2 cellular contexts compared by ENCODE assay signal in genomic region chr19:1748115-1748702, GRCh38.
TF ChIP-seq lines count a peak whose summit lies in the region.

No MANE protein-coding gene starts in this region.

TF ChIP-seq in HCT116, 20 proteins besides CTCF, POLR2A, EP300 and RAD21 (continued from another document):
- TF ChIP-seq POLR2AphosphoS5 (IDR thresholded peaks at IDR 0.05; ENCODE audit: low read depth, low read length) (peak; percentile 73), EGR1 (IDR thresholded peaks at IDR 0.05; ENCODE audit: low read depth) (peak; percentile 91), SP1 (IDR thresholded peaks at IDR 0.05; ENCODE audit: low read depth) (peak; percentile 20), MAX (IDR thresholded peaks at IDR 0.05) (peak; percentile 86)

TF ChIP-seq in K562, 482 proteins besides CTCF, POLR2A, EP300 and RAD21 (continued from another document and continues in another):
- TF ChIP-seq NCOA1 (IDR thresholded peaks at IDR 0.05; ENCODE audit: low read depth) (peak; percentile 30; the same call in 1 of the 2 replicates), MTA1 (IDR thresholded peaks at IDR 0.05; ENCODE audit: borderline replicate concordance) (0 out of 2 replicates have a peak, but pooled peaks have one; percentile 42), POLR2B (IDR thresholded peaks at IDR 0.05; ENCODE audit: low read depth, partially characterized antibody) (no peak), TAF1 (IDR thresholded peaks at IDR 0.05; ENCODE audit: control insufficient read depth, extremely low read depth, insufficient read depth, low read length, severe bottlenecking) (peak; percentile 67), PRDM10 (IDR thresholded peaks at IDR 0.05; ENCODE audit: partially characterized antibody) (no peak), NBN (IDR thresholded peaks at IDR 0.05; ENCODE audit: low read depth) (0 out of 2 replicates have a peak, but pooled peaks have one; percentile 23), RNF219 (CRISPR knock-in tag; IDR thresholded peaks at IDR 0.05) (no peak), CAMTA2 (CRISPR knock-in tag; conservative IDR thresholded peaks at IDR 0.05) (0 out of 2 replicates have a peak, but pooled peaks have one; percentile 9), HMGN3 (IDR thresholded peaks at IDR 0.05; ENCODE audit: borderline replicate concordance, extremely low read depth, insufficient read length, low read depth, low read length) (peak; percentile 13), ZNF395 (CRISPR knock-in tag; IDR thresholded peaks at IDR 0.05) (peak; percentile 74; the same call in 1 of the 2 replicates), ZNF318 (IDR thresholded peaks at IDR 0.05; ENCODE audit: borderline replicate concordance in 1 of 2, low read depth in 1 of 2) (no peak), ZC3H11A (IDR thresholded peaks at IDR 0.05; ENCODE audit: low read depth, low read length) (no peak), ZKSCAN1 (IDR thresholded peaks at IDR 0.05; ENCODE audit: low read depth, low read length) (0 out of 2 replicates have a peak, but pooled peaks have one; percentile 4), MAFG (tag; conservative IDR thresholded peaks at IDR 0.05) (peak; percentile 40), TARDBP (IDR thresholded peaks at IDR 0.05) (no peak), TCF3 (CRISPR knock-in tag; IDR thresholded peaks at IDR 0.05) (no peak), NR2F6 (CRISPR knock-in tag; IDR thresholded peaks at IDR 0.05) (no peak), CREM (IDR thresholded peaks at IDR 0.05; ENCODE audit: low read depth) (peak; percentile 70), ZNF639 (CRISPR knock-in tag; conservative IDR thresholded peaks at IDR 0.05 in 1 of 2, IDR thresholded peaks at IDR 0.05 in 1 of 2) (no peak), NFRKB (IDR thresholded peaks at IDR 0.05; ENCODE audit: low read depth) (peak; percentile 87), FOXO4 (CRISPR knock-in tag; IDR thresholded peaks at IDR 0.05) (no peak), CREB1 (IDR thresholded peaks at IDR 0.05) (peak; percentile 37), CREB1 (CRISPR knock-in tag; IDR thresholded peaks at IDR 0.05) (no peak; the same call in 1 of the 2 replicates), ZBTB7A (IDR thresholded peaks at IDR 0.05; ENCODE audit: borderline replicate concordance, control insufficient read depth, low read depth, low read length) (peak; percentile 63; the same call in 1 of the 2 replicates), KLF1 (tag; IDR thresholded peaks at IDR 0.05) (peak; percentile 72; the same call in 1 of the 2 replicates), KLF6 (CRISPR knock-in tag; IDR thresholded peaks at IDR 0.05; ENCODE audit: borderline replicate concordance) (peak; percentile 58; the same call in 1 of the 2 replicates), EP400 (IDR thresholded peaks at IDR 0.05) (peak; percentile 44; the same call in 1 of the 2 replicates), ZFP36 (IDR thresholded peaks at IDR 0.05; ENCODE audit: low read depth, low read length, partially characterized antibody) (no peak), ZBTB34 (CRISPR knock-in tag; IDR thresholded peaks at IDR 0.05) (no peak), SMAD4 (CRISPR knock-in tag; conservative IDR thresholded peaks at IDR 0.05) (no peak), L3MBTL2 (IDR thresholded peaks at IDR 0.05) (peak; percentile 83), SIN3B (IDR thresholded peaks at IDR 0.05; ENCODE audit: low read depth) (no peak), USF2 (CRISPR knock-in tag; IDR thresholded peaks at IDR 0.05) (no peak), ELF1 (tag; IDR thresholded peaks at IDR 0.05) (peak; percentile 79), PTRF (tag; IDR thresholded peaks at IDR 0.05) (no peak), ZC3H4 (CRISPR knock-in tag; IDR thresholded peaks at IDR 0.05; ENCODE audit: borderline replicate concordance) (no peak), PPARD (CRISPR knock-in tag; IDR thresholded peaks at IDR 0.05) (no peak), NEUROD1 (IDR thresholded peaks at IDR 0.05; ENCODE audit: borderline replicate concordance, low read depth, low read length, partially characterized antibody) (no peak), MCM5 (IDR thresholded peaks at IDR 0.05; ENCODE audit: low read depth) (no peak)
